In the genomic region with DNA sequence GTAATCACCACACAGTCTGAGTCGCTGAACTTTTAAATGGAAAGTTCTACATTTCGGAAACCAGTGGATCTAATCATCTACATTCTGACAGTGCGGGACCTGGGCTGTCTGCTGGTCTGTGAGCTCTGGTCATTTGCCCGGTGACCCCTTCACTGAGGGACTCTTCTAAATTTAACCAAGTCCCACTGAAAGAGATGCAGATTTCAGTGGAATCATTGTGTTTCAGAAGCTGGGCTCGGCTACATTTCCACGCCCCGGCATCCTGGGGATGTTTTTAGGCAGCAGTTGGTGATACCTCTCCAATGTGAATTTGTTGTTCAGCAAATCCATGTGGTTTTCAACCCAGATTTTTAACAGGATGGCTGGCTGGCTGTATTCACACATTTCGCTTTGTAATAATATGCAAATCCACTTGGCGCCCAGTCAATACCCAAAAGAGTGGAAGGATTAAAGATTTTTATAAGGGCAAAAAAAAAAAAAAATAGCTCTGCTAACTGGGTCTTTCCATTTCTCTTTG, we compare ENCODE assay signal across 11 cellular contexts.
A peak's percentile ranks its signal among the peaks of the same experiment; 100 is the strongest.
DNase-seq lines count a peak whose midpoint lies in the region; ATAC-seq and TF ChIP-seq lines count a peak whose summit lies in the region.
"Had no signal": no experiment of that assay in that cellular context is flagged by ENCODE, and none has a peak within 500 bp of the region (broad histone marks: within the 10 kb centered on the region; RNA-seq: fewer than 3 reads in every experiment).

No MANE protein-coding gene starts in this region.

- H3K27ac Mint-ChIP-seq in osteocyte (ENCODE audit: unreplicated experiment), result peak overlapping the region; percentile 97
- H3K27ac Mint-ChIP-seq: stimulated activated naive B cell treated with anti-CD40 and anti-IgM and Interleukin-4, amounts not matched to agents 10 μg/mL and 1 μg/mL and 100 μg/mL, for 72 hours had no signal

- no peaks in the 10 kb centered on the region for H3K9me3 ChIP-seq in hepatocyte (ENCODE audit: low read depth)

- WGBS in hepatocyte (ENCODE audit: low lambda C conversion rate, missing lambda C conversion rate), result 68% methylated on average over 9 of the region's 9 CpGs

- H3K4me3 Mint-ChIP-seq in osteocyte (ENCODE audit: unreplicated experiment), result no peak overlapping the region
- H3K4me3 Mint-ChIP-seq: stimulated activated naive B cell treated with anti-CD40 and anti-IgM and Interleukin-4, amounts not matched to agents 10 μg/mL and 1 μg/mL and 100 μg/mL, for 72 hours had no signal

- in situ Hi-C loops in GM13977 (cut with MboI; ENCODE audit: low pct_unique_long_range_greater_than_20kb, low sequenced_read_pairs, unreplicated experiment), result no loop called here

- H3K27me3 ChIP-seq in hepatocyte, result no peaks in the 10 kb centered on the region

- ATAC-seq in HG03342 (IDR thresholded peaks at IDR 0.05; ENCODE audit: unreplicated experiment) (no peak), HG02571 (IDR thresholded peaks at IDR 0.05; ENCODE audit: unreplicated experiment) (no peak)
- ATAC-seq: stimulated activated naive B cell treated with anti-CD40 and anti-IgM and Interleukin-4, amounts not matched to agents 10 μg/mL and 1 μg/mL and 100 μg/mL, for 72 hours had no signal

- no peak overlapping the region for H2AFZ ChIP-seq in hepatocyte

- peak overlapping the region; percentile 54 for H3K4me2 ChIP-seq in hepatocyte

- peaks cover 71% of the 10 kb centered on the region for H3K79me2 ChIP-seq in hepatocyte

- H3K9me2 ChIP-seq in hepatocyte (replicated peaks; ENCODE audit: insufficient read depth), result no peaks in the 10 kb centered on the region

- no peaks in the 10 kb centered on the region for H3K9me3 Mint-ChIP-seq in osteocyte (ENCODE audit: unreplicated experiment)

- no peaks in the 10 kb centered on the region for H4K20me1 ChIP-seq in hepatocyte (ENCODE audit: insufficient read depth, poor library complexity, severe bottlenecking)

- H3K4me1 ChIP-seq in hepatocyte (ENCODE audit: insufficient read depth), result peaks cover 36% of the 10 kb centered on the region

- peaks cover 10% of the 10 kb centered on the region for H3K36me3 Mint-ChIP-seq in osteocyte (ENCODE audit: unreplicated experiment)
- H3K36me3 Mint-ChIP-seq: stimulated activated naive B cell treated with anti-CD40 and anti-IgM and Interleukin-4, amounts not matched to agents 10 μg/mL and 1 μg/mL and 100 μg/mL, for 72 hours had no signal

- peak; percentile 66 for DNase-seq in Ammon's horn (ENCODE audit: low spot score)
- DNase-seq in hepatocyte (ENCODE audit: low spot score), result no peak
- no peak for DNase-seq in osteocyte (ENCODE audit: extremely low spot score, unreplicated experiment)
- no peak for DNase-seq in GM13977 (ENCODE audit: low spot score)
- no peak for DNase-seq in LoVo (ENCODE audit: low spot score)
- DNase-seq: activated CD4-positive, CD25-positive, alpha-beta regulatory T cell; NCI-H2171; stimulated activated naive B cell treated with anti-CD40 and anti-IgM and Interleukin-4, amounts not matched to agents 10 μg/mL and 1 μg/mL and 100 μg/mL, for 72 hours had no signal

- H3K4me1 Mint-ChIP-seq in osteocyte (ENCODE audit: unreplicated experiment), result peaks cover 51% of the 10 kb centered on the region

- TF ChIP-seq CTCF in VCaP (conservative IDR thresholded peaks at IDR 0.05), result no peak
- no peak for TF ChIP-seq CTCF in hepatocyte (IDR thresholded peaks at IDR 0.05; ENCODE audit: poor library complexity)
- TF ChIP-seq CTCF in osteocyte (IDR thresholded peaks at IDR 0.05), result no peak
- no peak for TF ChIP-seq CTCF in GM13977 (IDR thresholded peaks at IDR 0.05; ENCODE audit: extremely low read depth, insufficient read depth, missing control alignments)

- H3K27me3 Mint-ChIP-seq in osteocyte (ENCODE audit: unreplicated experiment), result no peaks in the 10 kb centered on the region

- H3K27ac ChIP-seq in VCaP, result peak overlapping the region; percentile 83
- H3K27ac ChIP-seq in hepatocyte, result peak overlapping the region; percentile 84

- no peaks in the 10 kb centered on the region for H3K36me3 ChIP-seq in hepatocyte (replicated peaks; ENCODE audit: insufficient read depth, low read depth)

- H3K4me3 ChIP-seq in hepatocyte, result no peak overlapping the region
